8 cellular contexts compared by ENCODE assay signal in the genomic region with DNA sequence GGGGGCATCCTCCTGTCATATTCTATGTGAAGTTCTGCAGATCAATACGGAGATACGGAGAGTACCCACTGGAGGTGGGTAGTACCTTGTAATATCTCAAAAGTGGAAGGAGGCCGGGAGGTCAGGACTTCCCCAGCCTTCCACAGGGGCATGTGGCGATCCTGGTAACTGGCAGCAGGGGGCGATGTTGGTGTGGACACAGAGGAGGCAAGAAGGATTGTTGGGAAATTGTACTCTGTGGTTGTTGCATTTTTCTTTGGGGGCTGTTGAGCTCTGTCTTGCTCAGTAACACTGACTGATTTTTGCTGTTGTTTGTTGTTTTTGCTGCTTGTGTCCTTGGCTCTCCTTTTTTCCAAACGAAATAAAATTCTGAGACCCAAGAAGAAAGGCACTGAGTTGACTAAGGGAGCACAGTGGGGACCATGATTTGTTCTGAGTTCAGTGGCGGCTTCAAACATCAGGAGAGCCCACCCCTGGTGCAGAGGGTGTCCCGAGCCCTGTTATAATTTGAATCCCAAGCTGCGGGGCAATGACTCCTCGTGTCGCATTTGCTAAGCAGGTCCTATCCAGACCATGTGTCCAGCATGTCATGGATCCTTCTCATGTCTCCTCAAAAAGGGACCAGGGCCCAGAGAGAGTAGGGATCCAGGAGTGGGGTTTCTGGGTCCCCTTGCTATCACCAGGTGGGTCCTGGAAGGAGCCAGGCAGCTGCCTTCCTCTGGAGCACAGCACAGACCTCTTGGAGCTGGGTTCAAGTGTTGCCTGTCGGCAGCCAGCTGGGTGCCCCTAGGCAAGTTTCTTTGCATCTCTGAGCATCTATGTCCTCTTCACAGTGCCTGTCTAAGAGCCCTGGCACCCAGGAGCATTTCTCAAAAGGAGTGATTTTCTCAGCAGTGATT. TPM values are rescaled to one million over a fixed set of nuclear protein-coding genes. Genes with fewer than 3 reads are reported as not detected.
DNase-seq lines count a peak whose midpoint lies in the region; ATAC-seq, FAIRE-seq and TF ChIP-seq lines count a peak whose summit lies in the region.

No MANE protein-coding gene starts in this region.

- no peak for FAIRE-seq in pancreas (lab: Jason Lieb, UNC)

- H3K27ac ChIP-seq in pancreas (no peak overlapping the region), vagina (no peak overlapping the region)

- peak; percentile 38 to 58 (median 56) for TF ChIP-seq CTCF in pancreas (IDR thresholded peaks at IDR 0.05)
- TF ChIP-seq CTCF in vagina (IDR thresholded peaks at IDR 0.05): peak; percentile 45 to 65 (median 60)

- H3K9me3 ChIP-seq in pancreas (no peaks in the 10 kb centered on the region), vagina (no peaks in the 10 kb centered on the region)

- peaks cover 0 to 8% (median 6%) of the 10 kb centered on the region in 3 donors for H3K4me1 ChIP-seq in pancreas
- no peaks in the 10 kb centered on the region for H3K4me1 ChIP-seq in vagina

- H3K27me3 ChIP-seq in pancreas (no peaks in the 10 kb centered on the region), vagina (no peaks in the 10 kb centered on the region)

- H3K4me3 ChIP-seq in pancreas: no peak overlapping the region
- H3K4me3 ChIP-seq in vagina: no peak overlapping the region

- intact Hi-C loops in pancreas (cut with DNase I): loop anchor here in 1 of 3 donors (5.0 to 10.0 kb wide), 2 partner anchors 162 to 229 kb away; no protein-coding TSS in a partner anchor
- intact Hi-C loops in vagina (cut with DNase I): loop anchor here (10.0 kb wide), 1 partner anchor 222 kb away; no protein-coding TSS in a partner anchor

- DNase-seq in AG08395 (ENCODE audit: low spot score): peak; percentile 66
- DNase-seq in activated T-cell treated with anti-CD3 and anti-CD28 coated beads for 48 hours (ENCODE audit: low read depth): peak; percentile 64
- peak; percentile 69 for DNase-seq in fibroblast of peridontal ligament (ENCODE audit: extremely low read depth)
- peak; percentile 35 to 88 (median 68) for DNase-seq in pancreas
- no peak for DNase-seq in vagina (ENCODE audit: extremely low spot score in 2 of 2)

- ATAC-seq in GM18868 (IDR thresholded peaks at IDR 0.05; ENCODE audit: unreplicated experiment) (peak; percentile 86), HG03521 (IDR thresholded peaks at IDR 0.05; ENCODE audit: unreplicated experiment) (peak; percentile 55), pancreas (peak in 3 of 4 donors; percentile 56 to 77 (median 74))

- 71 to 77% methylated on average over 12 of the region's 12 CpGs for WGBS in pancreas, 2 donors

- H3K36me3 ChIP-seq in pancreas: no peaks in the 10 kb centered on the region
- no peaks in the 10 kb centered on the region for H3K36me3 ChIP-seq in vagina

- TF ChIP-seq POLR2A in vagina (IDR thresholded peaks at IDR 0.05): no peak

TF ChIP-seq in PFSK-1, 5 proteins besides CTCF, POLR2A, EP300 and RAD21:
- TF ChIP-seq SIN3A (IDR thresholded peaks at IDR 0.05; ENCODE audit: borderline replicate concordance, insufficient read depth, low read length): no peak
- peak; percentile 25 for TF ChIP-seq FOXP2 (optimal IDR thresholded peaks at IDR 0.05; ENCODE audit: borderline replicate concordance, extremely low read depth, extremely low read length, insufficient read depth)

RNA-seq across cellular contexts. Expression of gene LHX4, which starts 22.8 kb away (rescaled TPM):
- polyA plus RNA-seq in PFSK-1 (2012; ENCODE audit: insufficient read length, low read depth): 2.9 TPM
- total RNA-seq in pancreas: under 1 TPM in 3 of 6 donors, not detected in 3; 0.03 to 0.12 (median 0.12) TPM
- polyA plus RNA-seq in pancreas: under 1 TPM; 0.04 to 0.19 TPM
- 0.98 TPM for total RNA-seq in vagina

Comparison
In these comparisons a context has a peak if more than half of its experiments do, and no peak if none do; other contexts are left out.
1. DNase-seq: peak in AG08395 (single experiment), activated T-cell treated with anti-CD3 and anti-CD28 coated beads for 48 hours (single experiment), fibroblast of peridontal ligament (single experiment) and pancreas (6 of 6); none in vagina (0 of 2).
2. Peak in every context shown above with its lines, with median percentiles within 50 percentile points of each other: ATAC-seq.